In genomic region chr20:31573555-31574295, GRCh38 we compare ENCODE assay signal across 8 cellular contexts. TPM values are rescaled to one million over a fixed set of nuclear protein-coding genes. Genes with fewer than 3 reads are reported as not detected.
A peak's percentile ranks its signal among the peaks of the same experiment; 100 is the strongest.
DNase-seq lines count a peak whose midpoint lies in the region; ATAC-seq, FAIRE-seq and TF ChIP-seq lines count a peak whose summit lies in the region.

No MANE protein-coding gene starts in this region.

- no peak for FAIRE-seq in A549 (lab: Jason Lieb, UNC)

- H3K4me2 ChIP-seq in A549: peak overlapping the region; percentile 89
- H3K4me2 ChIP-seq in MM.1S (ENCODE audit: low read depth, low read length): peak overlapping the region; percentile 91

- H3K27ac Mint-ChIP-seq in activated T-helper 2 cell treated with anti-CD3 and anti-CD28 coated beads, Interferon-gamma antibody, Interleukin-2, Interleukin-4, amounts not matched to agents 10 μg/mL and 5 μg/mL and 100 μg/mL, durations not matched to agents 14 hours and 24 hours and 36 hours: peak overlapping the region; percentile 73

- H3K4me1 ChIP-seq in A549 (peaks cover 45% of the 10 kb centered on the region), MM.1S (ENCODE audit: low read length) (peaks cover 22% of the 10 kb centered on the region), tibial nerve (peaks cover 0 to 50% (median 37%) of the 10 kb centered on the region in 4 donors)

- intact Hi-C loops in activated T-helper 2 cell treated with anti-CD3 and anti-CD28 coated beads, Interferon-gamma antibody, Interleukin-2, Interleukin-4, amounts not matched to agents 10 μg/mL and 5 μg/mL and 100 μg/mL, durations not matched to agents 14 hours and 24 hours and 36 hours (cut with micrococcal nuclease): loop anchor here (2.0 to 5.0 kb wide), 2 partner anchors 31 to 149 kb away; partner anchors contain the start of genes BCL2L1 and ID1

- H3K79me2 ChIP-seq in MM.1S (ENCODE audit: low read length): peaks cover under 1% of the 10 kb centered on the region; the same call in 1 of the 2 replicates

- TF ChIP-seq RAD21 in A549 (conservative IDR thresholded peaks at IDR 0.05 in 1 of 2, IDR thresholded peaks at IDR 0.05 in 1 of 2): no peak

- peak overlapping the region; percentile 83 for H3K4me3 Mint-ChIP-seq in activated T-helper 2 cell treated with anti-CD3 and anti-CD28 coated beads, Interferon-gamma antibody, Interleukin-2, Interleukin-4, amounts not matched to agents 10 μg/mL and 5 μg/mL and 100 μg/mL, durations not matched to agents 14 hours and 24 hours and 36 hours (ENCODE audit: low read depth)

- peak overlapping the region; percentile 69 for H2AFZ ChIP-seq in MM.1S (ENCODE audit: low read length)

- peaks cover 17% of the 10 kb centered on the region for H3K36me3 Mint-ChIP-seq in activated T-helper 2 cell treated with anti-CD3 and anti-CD28 coated beads, Interferon-gamma antibody, Interleukin-2, Interleukin-4, amounts not matched to agents 10 μg/mL and 5 μg/mL and 100 μg/mL, durations not matched to agents 14 hours and 24 hours and 36 hours (ENCODE audit: low read depth)

- WGBS in A549 (ENCODE audit: missing lambda C conversion rate): 2% methylated on average over 19 of the region's 19 CpGs
- WGBS in tibial nerve, 2 donors: 41 to 45% methylated on average over 19 of the region's 19 CpGs

- CTCF ChIA-PET in A549 (lab: Yijun Ruan, JAX): interaction anchor here (1.3 to 28.4 kb wide), 6 partner anchors 13 to 149 kb away, joined by 4 to 903 read pairs (median 54); partner anchors contain the start of genes BCL2L1 and ID1

- H4K20me1 ChIP-seq in MM.1S (ENCODE audit: insufficient read depth, low read length): no peaks in the 10 kb centered on the region

- no peak for TF ChIP-seq POLR2A in A549 (IDR thresholded peaks at IDR 0.05; ENCODE audit: low read length)
- no peak for TF ChIP-seq POLR2A in tibial nerve (IDR thresholded peaks at IDR 0.05)

- H3K27me3 ChIP-seq in MM.1S (replicated peaks; ENCODE audit: insufficient read depth, low read length): no peaks in the 10 kb centered on the region
- H3K27me3 ChIP-seq in kidney epithelial cell (ENCODE audit: control insufficient read depth, insufficient read depth, low read length): no peaks in the 10 kb centered on the region
- no peaks in the 10 kb centered on the region for H3K27me3 ChIP-seq in tibial nerve

- no peaks in the 10 kb centered on the region for H3K27me3 Mint-ChIP-seq in activated T-helper 2 cell treated with anti-CD3 and anti-CD28 coated beads, Interferon-gamma antibody, Interleukin-2, Interleukin-4, amounts not matched to agents 10 μg/mL and 5 μg/mL and 100 μg/mL, durations not matched to agents 14 hours and 24 hours and 36 hours (ENCODE audit: low read depth)

- peaks cover 19% of the 10 kb centered on the region for H3K4me1 Mint-ChIP-seq in activated T-helper 2 cell treated with anti-CD3 and anti-CD28 coated beads, Interferon-gamma antibody, Interleukin-2, Interleukin-4, amounts not matched to agents 10 μg/mL and 5 μg/mL and 100 μg/mL, durations not matched to agents 14 hours and 24 hours and 36 hours (ENCODE audit: low read depth)

- H3F3A ChIP-seq in MM.1S (ENCODE audit: insufficient read depth, low read length): peaks cover 24% of the 10 kb centered on the region

- ATAC-seq in A549 (peak in 1 of 2 experiments; percentile 1; a peak in 3 of 6 replicates), GM18909 (IDR thresholded peaks at IDR 0.05; ENCODE audit: poor library complexity, unreplicated experiment) (peak; percentile 12)

- H3K27ac ChIP-seq in A549 (peak overlapping the region; percentile 93 to 99), MM.1S (ENCODE audit: low read length) (peak overlapping the region; percentile 34; the same call in 1 of the 2 replicates), tibial nerve (peak overlapping the region; percentile 74 to 97 (median 91))

- peak overlapping the region; percentile 62 for H3K4me3 ChIP-seq in A549
- H3K4me3 ChIP-seq in MM.1S (ENCODE audit: low read length): peak overlapping the region; percentile 83
- H3K4me3 ChIP-seq in kidney epithelial cell (ENCODE audit: low read depth, low read length): peak overlapping the region; percentile 33
- H3K4me3 ChIP-seq in tibial nerve: peak overlapping the region; percentile 36 to 62 (median 48)

- no peaks in the 10 kb centered on the region for H3K9me2 ChIP-seq in MM.1S (replicated peaks; ENCODE audit: insufficient read depth, low read length)

- H3K9ac ChIP-seq in MM.1S (ENCODE audit: low read length): peak overlapping the region; percentile 79

- no peaks in the 10 kb centered on the region for H3K9me3 Mint-ChIP-seq in activated T-helper 2 cell treated with anti-CD3 and anti-CD28 coated beads, Interferon-gamma antibody, Interleukin-2, Interleukin-4, amounts not matched to agents 10 μg/mL and 5 μg/mL and 100 μg/mL, durations not matched to agents 14 hours and 24 hours and 36 hours

- no peak for TF ChIP-seq EP300 in A549 (IDR thresholded peaks at IDR 0.05)
- no peak for TF ChIP-seq EP300 in tibial nerve (IDR thresholded peaks at IDR 0.05)

- DNase-seq in A549 (ENCODE audit: low read depth in 1 of 2, low spot score in 1 of 2) (peak in 1 of 2 experiments; percentile 60), MM.1S (no peak), kidney epithelial cell (ENCODE audit: low read depth) (no peak), tibial nerve (ENCODE audit: low spot score in 2 of 2) (no peak), activated gamma-delta T cell (lab: John Stamatoyannopoulos, UW) (no peak)
- DNase-seq in activated T-helper 2 cell treated with anti-CD3 and anti-CD28 coated beads, Interferon-gamma antibody, Interleukin-2, Interleukin-4, amounts not matched to agents 10 μg/mL and 5 μg/mL and 100 μg/mL, durations not matched to agents 14 hours and 24 hours and 36 hours (ENCODE audit: low spot score): no peak
- DNase-seq in activated CD4-positive, alpha-beta T cell treated with anti-CD3 and anti-CD28 coated beads for 1 hour: no peak

- TF ChIP-seq CTCF in A549 (IDR thresholded peaks at IDR 0.05) (no peak), MM.1S (IDR thresholded peaks at IDR 0.05; ENCODE audit: low read length) (no peak), kidney epithelial cell (IDR thresholded peaks at IDR 0.05; ENCODE audit: insufficient read depth, low read length, poor library complexity, severe bottlenecking) (no peak), tibial nerve (IDR thresholded peaks at IDR 0.05) (no peak)

- POLR2A ChIA-PET in A549 (lab: Yijun Ruan, JAX): interaction anchor here (0.6 to 3.6 kb wide), 14 partner anchors 11 to 150 kb away, joined by 3 to 214 read pairs (median 12); partner anchors contain the start of genes BCL2L1 and ID1

- H3K9me3 ChIP-seq in A549: no peaks in the 10 kb centered on the region
- no peaks in the 10 kb centered on the region for H3K9me3 ChIP-seq in MM.1S (replicated peaks; ENCODE audit: insufficient read depth, low read length)
- H3K9me3 ChIP-seq in tibial nerve: no peaks in the 10 kb centered on the region

- no peaks in the 10 kb centered on the region; the same call in 1 of the 2 replicates for H3K36me3 ChIP-seq in MM.1S (replicated peaks; ENCODE audit: insufficient read depth, low read length)
- peaks cover 2% of the 10 kb centered on the region for H3K36me3 ChIP-seq in kidney epithelial cell (ENCODE audit: control insufficient read depth, insufficient read depth, low read length)
- peaks cover 0 to 12% (median 0%) of the 10 kb centered on the region in 3 donors for H3K36me3 ChIP-seq in tibial nerve

TF ChIP-seq in A549, 52 proteins besides CTCF, POLR2A, EP300 and RAD21 (continues in another document):
- no peak for TF ChIP-seq RCOR1 (IDR thresholded peaks at IDR 0.05; ENCODE audit: low read depth, low read length)

RNA-seq across cellular contexts. Expression of gene ID1, which starts 31.4 kb away (rescaled TPM):
- 237 and 250 TPM in 2 replicates for polyA plus RNA-seq in A549 (2011; rRNA removed)
- polyA plus RNA-seq in A549 (2012; cell fraction: cytosol; rRNA removed): 951 and 1,146 TPM in 2 replicates
- 1,622 and 2,122 TPM in 2 replicates for polyA plus RNA-seq in A549 (2012; cell fraction: nucleus; rRNA removed)
- 257 to 432 TPM (median 387 TPM) in 3 replicates for polyA plus RNA-seq in A549 (2017; fragmentation: RNase III; extraction: RNeasy Plus Mini Kit Qiagen cat#74134 plus additional on column Dnase treatment)
- polyA minus RNA-seq in A549 (2011; rRNA and poly(A)+ RNA removed): 188 and 250 TPM in 2 replicates
- total RNA-seq in activated T-helper 2 cell treated with anti-CD3 and anti-CD28 coated beads, Interferon-gamma antibody, Interleukin-2, Interleukin-4, amounts not matched to agents 10 μg/mL and 5 μg/mL and 100 μg/mL, durations not matched to agents 14 hours and 24 hours and 36 hours: 1.5 and 2.1 TPM in 2 replicates
- 27.5 and 32.1 TPM in 2 replicates for total RNA-seq in kidney epithelial cell
- 100 to 1,000 TPM; 524 to 962 (median 571) TPM for total RNA-seq in tibial nerve

RNA-seq across cellular contexts. Expression of gene HM13, which starts 59.5 kb away (rescaled TPM):
- polyA plus RNA-seq in A549 (2011; rRNA removed) (164 and 229 TPM in 2 replicates), A549 (2017; fragmentation: RNase III; extraction: RNeasy Plus Mini Kit Qiagen cat#74134 plus additional on column Dnase treatment) (167 to 178 TPM (median 178 TPM) in 3 replicates)
- polyA plus RNA-seq in A549 (2012; cell fraction: cytosol; rRNA removed): 140 and 200 TPM in 2 replicates
- 247 and 368 TPM in 2 replicates for polyA plus RNA-seq in A549 (2012; cell fraction: nucleus; rRNA removed)
- polyA minus RNA-seq in A549 (2011; rRNA and poly(A)+ RNA removed): 177 and 217 TPM in 2 replicates
- total RNA-seq in activated T-helper 2 cell treated with anti-CD3 and anti-CD28 coated beads, Interferon-gamma antibody, Interleukin-2, Interleukin-4, amounts not matched to agents 10 μg/mL and 5 μg/mL and 100 μg/mL, durations not matched to agents 14 hours and 24 hours and 36 hours: 184 and 188 TPM in 2 replicates
- total RNA-seq in kidney epithelial cell (116 and 133 TPM in 2 replicates), tibial nerve (10 to 100 TPM; 54.8 to 86.7 (median 75.8) TPM)

Comparison
In these comparisons a context has a peak if more than half of its experiments do, and no peak if none do; other contexts are left out.
1. H3K27ac ChIP-seq: peak in every context shown above with its lines; median percentile 96 in A549; 91 in tibial nerve; 34 in MM.1S.
2. H3K4me3 ChIP-seq: peak in every context shown above with its lines; median percentile 83 in MM.1S; 62 in A549; 48 in tibial nerve; 33 in kidney epithelial cell.
3. RNA of gene ID1, which starts 31.4 kb away (total RNA-seq): 524 to 962 TPM in tibial nerve; 27.5 to 32.1 TPM in kidney epithelial cell and 1.5 to 2.1 TPM in activated T-helper 2 cell treated with anti-CD3 and anti-CD28 coated beads, Interferon-gamma antibody, Interleukin-2, Interleukin-4, amounts not matched to agents 10 μg/mL and 5 μg/mL and 100 μg/mL, durations not matched to agents 14 hours and 24 hours and 36 hours; every median in the first group is over 10 times any median in the second.